In the genomic region with DNA sequence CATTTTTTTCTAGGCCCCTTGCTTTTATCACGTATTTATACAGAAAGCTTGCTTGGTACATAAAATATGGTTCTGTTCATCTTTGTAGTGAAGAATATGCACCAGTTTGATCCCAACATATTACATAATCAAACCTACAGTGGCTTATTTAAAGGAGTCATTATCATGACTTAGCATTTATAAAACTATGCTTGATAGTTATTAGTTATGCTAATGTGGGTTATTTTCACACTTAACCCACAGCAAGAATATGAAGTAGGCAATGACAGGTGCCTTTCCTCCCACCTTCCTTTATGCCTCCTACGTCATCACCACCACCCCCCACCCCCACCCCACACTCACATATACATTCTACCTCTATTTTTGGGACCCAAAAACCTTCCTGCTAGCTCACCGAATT, we compare ENCODE assay signal across 10 cellular contexts. TPM values are rescaled to one million over a fixed set of nuclear protein-coding genes. Genes with fewer than 3 reads are reported as not detected.
A peak's percentile ranks its signal among the peaks of the same experiment; 100 is the strongest.
DNase-seq lines count a peak whose midpoint lies in the region; ATAC-seq, FAIRE-seq and TF ChIP-seq lines count a peak whose summit lies in the region.
"Had no signal": no experiment of that assay in that cellular context is flagged by ENCODE, and none has a peak within 500 bp of the region (broad histone marks: within the 10 kb centered on the region; RNA-seq: fewer than 3 reads in every experiment).

No MANE protein-coding gene starts in this region.

- peak overlapping the region; percentile 77 for H3K4me3 Mint-ChIP-seq in T-helper 2 cell treated with Interferon-gamma antibody and Interleukin-4, amounts not matched to agents 5 μg/mL and 100 μg/mL, for 36 hours
- peak overlapping the region; percentile 66 to 71 for H3K4me3 Mint-ChIP-seq in stimulated activated naive CD8-positive, alpha-beta T cell treated with anti-CD3 and anti-CD28 coated beads, Interleukin-15, amount 100 ng/mL, for 72 hours

- H3K27ac Mint-ChIP-seq in T-helper 2 cell treated with Interferon-gamma antibody and Interleukin-4, amounts not matched to agents 5 μg/mL and 100 μg/mL, for 36 hours: peak overlapping the region; percentile 88
- peak overlapping the region; percentile 80 to 92 for H3K27ac Mint-ChIP-seq in stimulated activated naive CD8-positive, alpha-beta T cell treated with anti-CD3 and anti-CD28 coated beads, Interleukin-15, amount 100 ng/mL, for 72 hours

- 62 to 72% methylated on average over 3 of the region's 3 CpGs for WGBS in esophagus, 2 donors
- 80 to 89% methylated on average over 3 of the region's 3 CpGs for WGBS in pancreas, 2 donors

- ATAC-seq in RWPE2 (ENCODE audit: low read depth) (no peak), pancreas (no peak)
- no peak for ATAC-seq in stimulated activated naive CD8-positive, alpha-beta T cell treated with anti-CD3 and anti-CD28 coated beads, Interleukin-15, amount 100 ng/mL, for 72 hours

- H3K9me3 Mint-ChIP-seq in T-helper 2 cell treated with Interferon-gamma antibody and Interleukin-4, amounts not matched to agents 5 μg/mL and 100 μg/mL, for 36 hours: no peaks in the 10 kb centered on the region
- H3K9me3 Mint-ChIP-seq in stimulated activated naive CD8-positive, alpha-beta T cell treated with anti-CD3 and anti-CD28 coated beads, Interleukin-15, amount 100 ng/mL, for 72 hours: no peaks in the 10 kb centered on the region

- H3K9me3 ChIP-seq in RWPE2 (ENCODE audit: severe bottlenecking): no peaks in the 10 kb centered on the region
- no peaks in the 10 kb centered on the region for H3K9me3 ChIP-seq in esophagus (ENCODE audit: control insufficient read depth in 2 of 2, insufficient read depth in 1 of 2, low read depth in 1 of 2, low read length in 1 of 2)
- H3K9me3 ChIP-seq in pancreas: no peaks in the 10 kb centered on the region
- H3K9me3 ChIP-seq: SJCRH30 had no signal

- TF ChIP-seq CTCF in RWPE2 (IDR thresholded peaks at IDR 0.05; ENCODE audit: poor library complexity, severe bottlenecking) (no peak), pancreas (IDR thresholded peaks at IDR 0.05) (no peak)

- intact Hi-C loops in pancreas (cut with DNase I): no loop called here

- H3K4me1 ChIP-seq in RWPE2 (ENCODE audit: insufficient read depth, poor library complexity, severe bottlenecking) (peaks cover 31% of the 10 kb centered on the region), esophagus (ENCODE audit: control insufficient read depth in 2 of 2, insufficient read depth in 2 of 2, low read length in 1 of 2) (no peaks in the 10 kb centered on the region), pancreas (peaks cover 0 to 39% (median 8%) of the 10 kb centered on the region in 3 donors)
- H3K4me1 ChIP-seq: parathyroid adenoma had no signal

- H3K27me3 Mint-ChIP-seq in T-helper 2 cell treated with Interferon-gamma antibody and Interleukin-4, amounts not matched to agents 5 μg/mL and 100 μg/mL, for 36 hours (ENCODE audit: low read depth): no peaks in the 10 kb centered on the region
- no peaks in the 10 kb centered on the region for H3K27me3 Mint-ChIP-seq in stimulated activated naive CD8-positive, alpha-beta T cell treated with anti-CD3 and anti-CD28 coated beads, Interleukin-15, amount 100 ng/mL, for 72 hours

- H3K4me3 ChIP-seq in RWPE2 (ENCODE audit: severe bottlenecking) (no peak overlapping the region), esophagus (ENCODE audit: low read depth in 1 of 2, low read length in 2 of 2) (no peak overlapping the region), pancreas (no peak overlapping the region)
- H3K4me3 ChIP-seq: SJCRH30 had no signal

- no peak for DNase-seq in T-helper 2 cell treated with Interferon-gamma antibody and Interleukin-4, amounts not matched to agents 5 μg/mL and 100 μg/mL, for 36 hours (ENCODE audit: low spot score)
- DNase-seq in T-helper 2 cell (no peak), RWPE2 (ENCODE audit: low spot score) (no peak), pancreas (no peak), DMS53 treated with DMSO at 0.1 percent for 48 hours (lab: John Stamatoyannopoulos, UW; ENCODE audit: unreplicated experiment) (no peak)
- no peak for DNase-seq in stimulated activated naive CD8-positive, alpha-beta T cell treated with anti-CD3 and anti-CD28 coated beads, Interleukin-15, amount 100 ng/mL, for 72 hours
- no peak for DNase-seq in stimulated activated CD8-positive, alpha-beta memory T cell treated with anti-CD3 and anti-CD28 coated beads, Interleukin-4, amount 100 ng/mL, for 48 hours
- DNase-seq: SJCRH30 had no signal

- H3K27ac ChIP-seq in RWPE2 (ENCODE audit: poor library complexity, severe bottlenecking) (peak overlapping the region; percentile 81), esophagus (ENCODE audit: low read depth in 2 of 2, low read length in 1 of 2) (peak overlapping the region; percentile 45 to 79), pancreas (peak overlapping the region in 2 of 4 donors; percentile 41 to 65)
- H3K27ac ChIP-seq: parathyroid adenoma, SJCRH30 had no signal

- H3K4me1 Mint-ChIP-seq in T-helper 2 cell treated with Interferon-gamma antibody and Interleukin-4, amounts not matched to agents 5 μg/mL and 100 μg/mL, for 36 hours (ENCODE audit: low read depth): peaks cover 74% of the 10 kb centered on the region
- peaks cover 90% of the 10 kb centered on the region for H3K4me1 Mint-ChIP-seq in stimulated activated naive CD8-positive, alpha-beta T cell treated with anti-CD3 and anti-CD28 coated beads, Interleukin-15, amount 100 ng/mL, for 72 hours

- H3K36me3 Mint-ChIP-seq in T-helper 2 cell treated with Interferon-gamma antibody and Interleukin-4, amounts not matched to agents 5 μg/mL and 100 μg/mL, for 36 hours (ENCODE audit: low read depth): peaks cover 80% of the 10 kb centered on the region

- FAIRE-seq in pancreas (lab: Jason Lieb, UNC): no peak

- H3K36me3 ChIP-seq in RWPE2 (ENCODE audit: low read depth): peaks cover 88% of the 10 kb centered on the region
- peaks cover 18 to 21% of the 10 kb centered on the region in 2 donors for H3K36me3 ChIP-seq in esophagus (ENCODE audit: control insufficient read depth in 2 of 2, insufficient read depth in 2 of 2, low read length in 1 of 2)
- H3K36me3 ChIP-seq in pancreas: peaks cover 11 to 45% (median 13%) of the 10 kb centered on the region in 3 donors

- H3K27me3 ChIP-seq in RWPE2 (ENCODE audit: insufficient read depth, poor library complexity, severe bottlenecking) (no peaks in the 10 kb centered on the region), esophagus (ENCODE audit: control insufficient read depth in 1 of 2, insufficient read depth in 2 of 2, low read length in 2 of 2) (no peaks in the 10 kb centered on the region), pancreas (no peaks in the 10 kb centered on the region)
- H3K27me3 ChIP-seq: SJCRH30 had no signal

RNA-seq across cellular contexts. Expression of a gene that starts 19.8 kb away (rescaled TPM):
- 100 to 1,000 TPM in 1 of 2 donors, 10 to 100 TPM in 1; 72.0 to 168 TPM for polyA plus RNA-seq in esophagus
- 100 to 1,000 TPM in 2 of 6 donors, 10 to 100 TPM in 4; 40.7 to 146 (median 69.5) TPM for total RNA-seq in pancreas
- 10 to 100 TPM; 28.5 to 53.2 TPM for polyA plus RNA-seq in pancreas

RNA-seq across cellular contexts. Expression of a gene that starts 36.7 kb away (rescaled TPM):
- 10 to 100 TPM; 20.3 to 25.1 TPM for polyA plus RNA-seq in esophagus
- total RNA-seq in pancreas: 10 to 100 TPM; 20.1 to 74.1 (median 32.2) TPM
- polyA plus RNA-seq in pancreas: 10 to 100 TPM; 21.3 to 50.5 TPM
